In the genomic region with DNA sequence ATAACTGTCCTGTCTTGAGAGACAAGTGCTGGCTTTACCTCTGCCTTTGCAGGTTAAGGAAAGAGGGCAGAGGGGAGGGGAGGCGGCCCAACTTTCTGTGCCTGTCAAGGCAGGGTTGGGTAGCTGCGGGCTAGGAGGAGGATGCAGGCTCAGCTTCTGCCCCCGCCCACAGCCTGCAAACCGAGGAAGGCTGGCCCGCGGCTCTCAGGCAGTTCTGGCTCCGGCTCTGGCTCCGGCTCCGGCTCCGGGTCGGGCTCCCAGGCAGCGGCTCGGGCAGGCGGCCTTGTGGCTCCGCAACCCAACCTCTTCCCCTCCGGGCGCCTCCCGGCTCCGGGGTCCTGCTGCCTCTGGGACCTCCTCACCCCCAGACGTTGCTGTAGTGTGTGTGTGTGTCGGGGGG, we compare ENCODE assay signal across 13 cellular contexts.
A peak's percentile ranks its signal among the peaks of the same experiment; 100 is the strongest.
DNase-seq lines count a peak whose midpoint lies in the region; TF ChIP-seq lines count a peak whose summit lies in the region.
"Had no signal": no experiment of that assay in that cellular context is flagged by ENCODE, and none has a peak within 500 bp of the region (broad histone marks: within the 10 kb centered on the region; RNA-seq: fewer than 3 reads in every experiment).

No MANE protein-coding gene starts in this region.

- H3K9me3 Mint-ChIP-seq in nephron progenitor cell = no peaks in the 10 kb centered on the region
- H3K9me3 Mint-ChIP-seq: CD8-positive, alpha-beta T cell; natural killer cell treated with Interleukin-12 subunit alpha and Interleukin-12 subunit beta and Interleukin-15 and Interleukin-18, amount 100 ng/mL, for 72 hours; T-helper 2 cell treated with Interferon-gamma antibody and Interleukin-4, amounts not matched to agents 5 μg/mL and 100 μg/mL, for 36 hours had no signal

- no peak overlapping the region for H3K27ac Mint-ChIP-seq in nephron progenitor cell
- H3K27ac Mint-ChIP-seq: activated naive CD8-positive, alpha-beta T cell; CD8-positive, alpha-beta T cell; natural killer cell treated with Interleukin-12 subunit alpha and Interleukin-12 subunit beta and Interleukin-15 and Interleukin-18, amount 100 ng/mL, for 72 hours; T-helper 2 cell treated with Interferon-gamma antibody and Interleukin-4, amounts not matched to agents 5 μg/mL and 100 μg/mL, for 36 hours had no signal

- DNase-seq in ACHN (peak; percentile 66), HuH-7 (ENCODE audit: low spot score) (peak; percentile 29), epithelial cell of prostate (ENCODE audit: low read depth, low spot score) (no peak), nephron progenitor cell (peak; percentile 26), SW 1271 (lab: John Stamatoyannopoulos, UW) (no peak), activated gamma-delta T cell treated with Interleukin-2 at 50 U/mL for 16 hours (no peak), NOMO-1 treated with DMSO at 0.1 percent for 48 hours (lab: John Stamatoyannopoulos, UW; ENCODE audit: unreplicated experiment) (no peak), inferior parietal cortex (ENCODE audit: extremely low spot score) (no peak)
- DNase-seq: NCI-H2081 treated with DMSO at 0.1 percent for 48 hours had no signal

- peak overlapping the region; percentile 26 for H3K27ac ChIP-seq in epithelial cell of prostate

- no peaks in the 10 kb centered on the region for H3K36me3 Mint-ChIP-seq in nephron progenitor cell (ENCODE audit: low read depth)
- H3K36me3 Mint-ChIP-seq: activated naive CD8-positive, alpha-beta T cell; CD8-positive, alpha-beta T cell had no signal

- no peaks in the 10 kb centered on the region for H3K27me3 Mint-ChIP-seq in nephron progenitor cell (ENCODE audit: low read depth, poor library complexity)

- no peak overlapping the region for H3K4me3 Mint-ChIP-seq in nephron progenitor cell
- H3K4me3 Mint-ChIP-seq: activated naive CD8-positive, alpha-beta T cell; CD8-positive, alpha-beta T cell; natural killer cell treated with Interleukin-12 subunit alpha and Interleukin-12 subunit beta and Interleukin-15 and Interleukin-18, amount 100 ng/mL, for 72 hours had no signal

- H3K4me1 Mint-ChIP-seq in nephron progenitor cell = peaks cover 87% of the 10 kb centered on the region

- in situ Hi-C loops in ACHN (cut with HindIII; ENCODE audit: low pct_ligation_motif_present, low pct_unique_long_range_greater_than_20kb, low sequenced_read_pairs) = no loop called here

- TF ChIP-seq CTCF in nephron progenitor cell (IDR thresholded peaks at IDR 0.05) = no peak

Comparison
In these comparisons a context has a peak if more than half of its experiments do, and no peak if none do; other contexts are left out.
1. DNase-seq: peak in ACHN (single experiment), HuH-7 (single experiment) and nephron progenitor cell (single experiment); none in epithelial cell of prostate (single experiment), SW 1271 (0 of 2), activated gamma-delta T cell treated with Interleukin-2 at 50 U/mL for 16 hours (single experiment), NOMO-1 treated with DMSO at 0.1 percent for 48 hours (single experiment) and inferior parietal cortex (single experiment).